Comparison of ENCODE assay signal across 14 cellular contexts in the genomic region with DNA sequence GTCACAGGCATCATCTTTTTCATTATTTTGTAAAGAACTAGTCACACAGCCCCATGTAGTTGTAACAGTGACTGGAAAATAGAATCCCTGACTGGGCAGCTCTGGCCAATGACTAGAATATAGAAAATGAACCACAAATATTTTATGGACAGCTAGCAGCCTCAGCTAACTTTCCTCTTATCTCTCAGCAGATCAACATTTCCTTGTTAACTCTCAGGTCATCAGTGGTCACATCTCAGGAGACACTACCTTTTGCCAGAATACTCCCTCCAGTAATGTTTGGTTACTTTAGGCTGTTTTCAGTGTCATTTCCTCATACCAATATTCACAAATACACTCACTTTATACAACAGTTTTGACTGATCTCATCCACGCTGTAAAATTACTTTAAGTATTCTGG. TPM values are rescaled to one million over a fixed set of nuclear protein-coding genes. Genes with fewer than 3 reads are reported as not detected.
DNase-seq lines count a peak whose midpoint lies in the region; ATAC-seq and TF ChIP-seq lines count a peak whose summit lies in the region.
"Had no signal": no experiment of that assay in that cellular context is flagged by ENCODE, and none has a peak within 500 bp of the region (broad histone marks: within the 10 kb centered on the region; RNA-seq: fewer than 3 reads in every experiment).

No MANE protein-coding gene starts in this region.

- H3K36me3 Mint-ChIP-seq in stimulated activated effector memory CD8-positive, alpha-beta T cell treated with anti-CD3 and anti-CD28 coated beads, Interleukin-12 subunit alpha, Interleukin-12 subunit beta, amount 100 ng/mL, for 72 hours: peaks cover 3% of the 10 kb centered on the region

- no peak for TF ChIP-seq POLR2A in gastrocnemius medialis (IDR thresholded peaks at IDR 0.05)

- intact Hi-C loops in gastrocnemius medialis (cut with DNase I; ENCODE audit: low total_unique reads): no loop called here

- ATAC-seq in stimulated activated effector memory CD8-positive, alpha-beta T cell treated with anti-CD3 and anti-CD28 coated beads, Interleukin-12 subunit alpha, Interleukin-12 subunit beta, amount 100 ng/mL, for 72 hours: no peak
- ATAC-seq in gastrocnemius medialis (no peak), GM21717 (IDR thresholded peaks at IDR 0.05; ENCODE audit: unreplicated experiment) (no peak)

- no peaks in the 10 kb centered on the region for H3K36me3 ChIP-seq in gastrocnemius medialis
- H3K36me3 ChIP-seq: HAP-1 had no signal

- H3K4me1 Mint-ChIP-seq in stimulated activated effector memory CD8-positive, alpha-beta T cell treated with anti-CD3 and anti-CD28 coated beads, Interleukin-12 subunit alpha, Interleukin-12 subunit beta, amount 100 ng/mL, for 72 hours: peaks cover 18% of the 10 kb centered on the region
- H3K4me1 Mint-ChIP-seq: B cell had no signal

- in situ Hi-C loops in gastrocnemius medialis (cut with MboI; ENCODE audit: low sequenced_read_pairs in 4 of 4): no loop called here
- in situ Hi-C loops in ACHN (cut with HindIII; ENCODE audit: low pct_ligation_motif_present, low pct_unique_long_range_greater_than_20kb, low sequenced_read_pairs): no loop called here

- H3K27ac ChIP-seq in VCaP (peak overlapping the region; percentile 42), gastrocnemius medialis (no peak overlapping the region)

- no peaks in the 10 kb centered on the region for H3K27me3 ChIP-seq in gastrocnemius medialis

- no peaks in the 10 kb centered on the region for H3K9me3 ChIP-seq in gastrocnemius medialis
- H3K9me3 ChIP-seq: HAP-1 had no signal

- H3K27ac Mint-ChIP-seq in stimulated activated effector memory CD8-positive, alpha-beta T cell treated with anti-CD3 and anti-CD28 coated beads, Interleukin-12 subunit alpha, Interleukin-12 subunit beta, amount 100 ng/mL, for 72 hours: peak overlapping the region; percentile 8
- H3K27ac Mint-ChIP-seq: B cell; CD4-positive, alpha-beta memory T cell had no signal

- no peak overlapping the region for H3K4me3 ChIP-seq in gastrocnemius medialis
- H3K4me3 ChIP-seq: HAP-1 had no signal

- H3K9me3 Mint-ChIP-seq in stimulated activated effector memory CD8-positive, alpha-beta T cell treated with anti-CD3 and anti-CD28 coated beads, Interleukin-12 subunit alpha, Interleukin-12 subunit beta, amount 100 ng/mL, for 72 hours: no peaks in the 10 kb centered on the region
- H3K9me3 Mint-ChIP-seq: CD4-positive, alpha-beta memory T cell had no signal

- TF ChIP-seq CTCF in VCaP (conservative IDR thresholded peaks at IDR 0.05): no peak
- TF ChIP-seq CTCF in gastrocnemius medialis (IDR thresholded peaks at IDR 0.05 in 4 of 5, conservative IDR thresholded peaks at IDR 0.05 in 1 of 5): no peak

- DNase-seq in EH (ENCODE audit: low read depth) (peak; percentile 30), HT-29 (ENCODE audit: low spot score) (peak; percentile 11), gastrocnemius medialis (no peak), ACHN (no peak)
- DNase-seq in stimulated activated effector memory CD8-positive, alpha-beta T cell treated with anti-CD3 and anti-CD28 coated beads, Interleukin-12 subunit alpha, Interleukin-12 subunit beta, amount 100 ng/mL, for 72 hours (ENCODE audit: low spot score in 2 of 2): no peak
- DNase-seq: C1 segment of cervical spinal cord; CD4-positive, alpha-beta memory T cell; DMS79; GDM1; GOT3 had no signal

- no peaks in the 10 kb centered on the region for H3K4me1 ChIP-seq in gastrocnemius medialis

- no peak overlapping the region for H3K4me3 Mint-ChIP-seq in stimulated activated effector memory CD8-positive, alpha-beta T cell treated with anti-CD3 and anti-CD28 coated beads, Interleukin-12 subunit alpha, Interleukin-12 subunit beta, amount 100 ng/mL, for 72 hours
- H3K4me3 Mint-ChIP-seq: B cell; CD4-positive, alpha-beta memory T cell had no signal

RNA-seq across cellular contexts. Expression of gene FAM169A, which starts 43.9 kb away (rescaled TPM):
- total RNA-seq in HT-29 (2014; rRNA removed; shearing (Covaris generic)): 0.23 and 0.33 TPM in 2 replicates
- under 1 TPM in 1 of 4 donors, not detected in 3; 0.53 TPM for total RNA-seq in gastrocnemius medialis

RNA-seq across cellular contexts. Expression of gene NSA2, which starts 55.2 kb away (rescaled TPM):
- 31.4 and 48.1 TPM in 2 replicates for total RNA-seq in HT-29 (2014; rRNA removed; shearing (Covaris generic))
- 10 to 100 TPM; 64.4 to 98.2 (median 94.9) TPM for total RNA-seq in gastrocnemius medialis

RNA-seq across cellular contexts. Expression of gene GFM2, which starts 55.4 kb away (rescaled TPM):
- total RNA-seq in HT-29 (2014; rRNA removed; shearing (Covaris generic)): 19.6 and 21.6 TPM in 2 replicates
- total RNA-seq in gastrocnemius medialis: 10 to 100 TPM; 19.4 to 25.6 (median 23.8) TPM

Comparison
In these comparisons a context has a peak if more than half of its experiments do, and no peak if none do; other contexts are left out.
1. DNase-seq: peak in EH (single experiment) and HT-29 (single experiment); none in stimulated activated effector memory CD8-positive, alpha-beta T cell treated with anti-CD3 and anti-CD28 coated beads, Interleukin-12 subunit alpha, Interleukin-12 subunit beta, amount 100 ng/mL, for 72 hours (0 of 2), gastrocnemius medialis (0 of 2) and ACHN (single experiment).